Comparison of ENCODE assay signal across 8 cellular contexts in genomic region chr20:53621482-53622246, GRCh38. TPM values are rescaled to one million over a fixed set of nuclear protein-coding genes. Genes with fewer than 3 reads are reported as not detected.
A peak's percentile ranks its signal among the peaks of the same experiment; 100 is the strongest.
DNase-seq lines count a peak whose midpoint lies in the region; ATAC-seq and TF ChIP-seq lines count a peak whose summit lies in the region.

No MANE protein-coding gene starts in this region.

- H3K27me3 ChIP-seq in Panc1 (ENCODE audit: control insufficient read depth, insufficient read depth, low read length) (no peaks in the 10 kb centered on the region), lung (ENCODE audit: control insufficient read depth, insufficient read depth) (no peaks in the 10 kb centered on the region), tibial nerve (no peaks in the 10 kb centered on the region)

- TF ChIP-seq EP300 in tibial nerve (IDR thresholded peaks at IDR 0.05) = peak; percentile 43 to 87

- no peak overlapping the region for H3K4me3 ChIP-seq in AG09309 (ENCODE audit: control insufficient read depth, low read depth, low read length)
- H3K4me3 ChIP-seq in Panc1 (ENCODE audit: low read depth in 2 of 2, low read length in 2 of 2) = 0 out of 4 replicates have a peak overlapping the region, but pooled peaks of 1 of the 2 experiments have one; percentile 2
- no peak overlapping the region for H3K4me3 ChIP-seq in choroid plexus epithelial cell (ENCODE audit: low read depth, low read length)
- no peak overlapping the region for H3K4me3 ChIP-seq in lung
- no peak overlapping the region for H3K4me3 ChIP-seq in tibial nerve

- peaks cover 50% of the 10 kb centered on the region for H3K4me1 ChIP-seq in Panc1 (ENCODE audit: control insufficient read depth, insufficient read depth, low read length)
- H3K4me1 ChIP-seq in lung (ENCODE audit: control insufficient read depth in 2 of 2, insufficient read depth in 2 of 2, low read length in 2 of 2) = peaks cover 5 to 12% of the 10 kb centered on the region in 2 donors
- H3K4me1 ChIP-seq in tibial nerve = peaks cover 0 to 44% (median 24%) of the 10 kb centered on the region in 4 donors

- POLR2A ChIA-PET in Panc1 (lab: Charles Lee) = interaction anchor here (0.6 to 2.0 kb wide), 8 partner anchors 9 to 294 kb away, joined by 3 to 9 read pairs (median 5); no protein-coding TSS in a partner anchor

- H3K36me3 ChIP-seq in Panc1 (ENCODE audit: control insufficient read depth, insufficient read depth, low read length) = no peaks in the 10 kb centered on the region
- no peaks in the 10 kb centered on the region for H3K36me3 ChIP-seq in lung (ENCODE audit: control insufficient read depth in 2 of 2, insufficient read depth in 2 of 2, low read length in 2 of 2)
- H3K36me3 ChIP-seq in tibial nerve = no peaks in the 10 kb centered on the region

- ATAC-seq in Panc1 (peak; percentile 83), lung (ENCODE audit: insufficient read depth, low FRiP score) (peak; percentile 43)

- intact Hi-C loops in Panc1 (cut with micrococcal nuclease; ENCODE audit: unreplicated experiment) = loop anchor here (5.0 kb wide), 1 partner anchor 36 kb away; no protein-coding TSS in a partner anchor

- H3K9me3 ChIP-seq in Panc1 (ENCODE audit: control insufficient read depth, insufficient read depth, low read depth, low read length) (no peaks in the 10 kb centered on the region), lung (ENCODE audit: control insufficient read depth in 2 of 2, insufficient read depth in 1 of 2, low read length in 1 of 2) (no peaks in the 10 kb centered on the region), tibial nerve (no peaks in the 10 kb centered on the region)

- CTCF ChIA-PET in Panc1 (lab: Charles Lee) = interaction anchor here (1.0 kb wide), 1 partner anchor 318 kb away, joined by 3 read pairs; no protein-coding TSS in a partner anchor

- in situ Hi-C loops in Panc1 (cut with HindIII; ENCODE audit: low pct_unique_long_range_greater_than_20kb, low sequenced_read_pairs) = no loop called here

- TF ChIP-seq CTCF in AG09309 (IDR thresholded peaks at IDR 0.05; ENCODE audit: control insufficient read depth, insufficient read depth, low read depth, low read length, missing control alignments) (no peak), Panc1 (IDR thresholded peaks at IDR 0.05) (no peak), choroid plexus epithelial cell (conservative IDR thresholded peaks at IDR 0.05; ENCODE audit: low read depth, low read length) (no peak), lung (IDR thresholded peaks at IDR 0.05; ENCODE audit: control extremely low read depth, extremely low read depth) (no peak), tibial nerve (IDR thresholded peaks at IDR 0.05) (no peak)

- no peak for TF ChIP-seq POLR2A in tibial nerve (IDR thresholded peaks at IDR 0.05)

- WGBS in lung, 2 donors = 30 to 41% methylated on average over 9 of the region's 9 CpGs
- WGBS in tibial nerve, 2 donors = 25 to 33% methylated on average over 9 of the region's 9 CpGs

- no TSS peak for BruUV-seq in Panc1 (replicated peaks; lab: Mats Ljungman, UMichigan)

- H3K27ac ChIP-seq in Panc1 (ENCODE audit: low read length) (peak overlapping the region; percentile 100), lung (ENCODE audit: low read depth in 1 of 2, low read length in 1 of 2) (peak overlapping the region; percentile 67 to 89), tibial nerve (peak overlapping the region; percentile 85 to 94 (median 86))

- DNase-seq in AG09309 (ENCODE audit: low read depth) (peak; percentile 92), H4 (ENCODE audit: low spot score) (peak; percentile 75), Panc1 (ENCODE audit: low read depth, low spot score) (peak; percentile 92), choroid plexus epithelial cell (ENCODE audit: low read depth) (peak; percentile 81), lung (ENCODE audit: low spot score) (peak; percentile 38), tibial nerve (ENCODE audit: low spot score in 2 of 2) (peak in 1 of 2 donors; percentile 61), NCI-H524 treated with DMSO at 0.1 percent for 48 hours (lab: John Stamatoyannopoulos, UW) (no peak), DMS153 treated with DMSO at 0.1 percent for 48 hours (lab: John Stamatoyannopoulos, UW; ENCODE audit: unreplicated experiment) (no peak)

RNA-seq across cellular contexts. Expression of gene ZNF217, which starts 28.0 kb away (rescaled TPM):
- total RNA-seq in H4 (2014; rRNA removed; shearing (Covaris generic)) = 8.1 and 9.7 TPM in 2 replicates
- 210 TPM for total RNA-seq in Panc1 (2021; ENCODE audit: unreplicated experiment)
- 80.1 TPM for polyA plus RNA-seq in Panc1 (2012; ENCODE audit: insufficient read length)
- total RNA-seq in lung = 10 to 100 TPM; 32.2 to 32.6 TPM
- 10 to 100 TPM in 1 of 2 donors, 1 to 10 TPM in 1; 6.0 to 16.8 TPM for polyA plus RNA-seq in lung
- total RNA-seq in tibial nerve = 10 to 100 TPM; 21.4 to 24.3 (median 23.1) TPM

Comparison
In these comparisons a context has a peak if more than half of its experiments do, and no peak if none do; other contexts are left out.
1. DNase-seq: peak in AG09309 (single experiment), H4 (single experiment), Panc1 (single experiment), choroid plexus epithelial cell (single experiment) and lung (single experiment); none in NCI-H524 treated with DMSO at 0.1 percent for 48 hours (single experiment) and DMS153 treated with DMSO at 0.1 percent for 48 hours (single experiment).
2. Peak in every context shown above with its lines, with median percentiles within 50 percentile points of each other: H3K27ac ChIP-seq.